Comparison of ENCODE assay signal across 8 cellular contexts in genomic region chr17:31549121-31549524, GRCh38.
A peak's percentile ranks its signal among the peaks of the same experiment; 100 is the strongest.
DNase-seq lines count a peak whose midpoint lies in the region; ATAC-seq and TF ChIP-seq lines count a peak whose summit lies in the region.

No MANE protein-coding gene starts in this region.

- H3K27ac ChIP-seq in SK-N-SH (ENCODE audit: low read depth in 2 of 2, low read length in 1 of 2) (peak overlapping the region; percentile 74 to 92; a peak in 3 of 4 replicates), esophagus (ENCODE audit: low read depth in 2 of 2, low read length in 1 of 2) (peak overlapping the region; percentile 88 to 93), neural progenitor cell (no peak overlapping the region)

- intact Hi-C loops in activated CD4-positive, alpha-beta T cell treated with anti-CD3 and anti-CD28 coated beads, Interleukin-2, amount 10 ng/mL, durations not matched to agents 24 days and 14 days (cut with micrococcal nuclease) = no loop called here

- no peak for DNase-seq in activated CD4-positive, alpha-beta T cell treated with anti-CD3 and anti-CD28 coated beads, Interleukin-2, amount 10 ng/mL, durations not matched to agents 24 days and 14 days
- no peak for DNase-seq in activated CD4-positive, alpha-beta T cell treated with anti-CD3 and anti-CD28 coated beads, Interleukin-2, amount 50 U/mL, for 4 hours
- DNase-seq in SK-N-SH = peak; percentile 72
- DNase-seq in neural progenitor cell (ENCODE audit: low spot score) = no peak
- no peak for DNase-seq in GM19240 (ENCODE audit: insufficient read length, low spot score)
- no peak for DNase-seq in stimulated activated CD4-positive, alpha-beta T cell treated with anti-CD3 and anti-CD28 coated beads, Interleukin-2, amount 100 ng/mL, for 48 hours

- H2AFZ ChIP-seq in SK-N-SH (ENCODE audit: low read depth) (peak overlapping the region; percentile 79), neural progenitor cell (replicated peaks) (peak overlapping the region; percentile 89)

- H3K27me3 ChIP-seq in SK-N-SH (ENCODE audit: insufficient read depth) = no peaks in the 10 kb centered on the region
- H3K27me3 ChIP-seq in esophagus (ENCODE audit: control insufficient read depth in 1 of 2, insufficient read depth in 2 of 2, low read length in 2 of 2) = no peaks in the 10 kb centered on the region
- peaks cover 42% of the 10 kb centered on the region for H3K27me3 ChIP-seq in neural progenitor cell

- no peaks in the 10 kb centered on the region for H3K9me2 ChIP-seq in SK-N-SH

- TF ChIP-seq RAD21 in SK-N-SH (IDR thresholded peaks at IDR 0.05; ENCODE audit: low read length) = no peak

- peaks cover 10% of the 10 kb centered on the region; the same call in 1 of the 2 replicates for H3K79me2 ChIP-seq in SK-N-SH (ENCODE audit: insufficient read depth)
- no peaks in the 10 kb centered on the region for H3K79me2 ChIP-seq in neural progenitor cell (ENCODE audit: low read depth)

- peaks cover 4% of the 10 kb centered on the region for H3K9me3 Mint-ChIP-seq in activated CD4-positive, alpha-beta T cell treated with anti-CD3 and anti-CD28 coated beads, Interleukin-2, amount 10 ng/mL, durations not matched to agents 24 days and 14 days
- H3K9me3 Mint-ChIP-seq in neural progenitor cell = no peaks in the 10 kb centered on the region

- H3F3A ChIP-seq in SK-N-SH (replicated peaks; ENCODE audit: insufficient read depth) (peaks cover 23% of the 10 kb centered on the region), neural progenitor cell (ENCODE audit: low read depth) (peaks cover 12% of the 10 kb centered on the region)

- peak overlapping the region; percentile 92 for H3K9ac ChIP-seq in SK-N-SH
- H3K9ac ChIP-seq in neural progenitor cell = no peak overlapping the region

- H3K9me3 ChIP-seq in SK-N-SH (no peaks in the 10 kb centered on the region), esophagus (ENCODE audit: control insufficient read depth in 2 of 2, insufficient read depth in 1 of 2, low read depth in 1 of 2, low read length in 1 of 2) (no peaks in the 10 kb centered on the region), neural progenitor cell (ENCODE audit: low read depth) (no peaks in the 10 kb centered on the region)

- H3K36me3 Mint-ChIP-seq in activated CD4-positive, alpha-beta T cell treated with anti-CD3 and anti-CD28 coated beads, Interleukin-2, amount 10 ng/mL, durations not matched to agents 24 days and 14 days (ENCODE audit: low read depth) = peaks cover 3% of the 10 kb centered on the region
- H3K36me3 Mint-ChIP-seq in neural progenitor cell = no peaks in the 10 kb centered on the region

- CTCF ChIA-PET in SK-N-SH (lab: Yijun Ruan, JAX) = interaction anchor here (1.0 to 3.5 kb wide), 6 partner anchors 9 to 293 kb away, joined by 3 to 28 read pairs (median 7); no protein-coding TSS in a partner anchor

- H3K4me2 ChIP-seq in SK-N-SH = peak overlapping the region; percentile 98
- H3K4me2 ChIP-seq in neural progenitor cell = peak overlapping the region; percentile 89

- H3K4me1 Mint-ChIP-seq in activated CD4-positive, alpha-beta T cell treated with anti-CD3 and anti-CD28 coated beads, Interleukin-2, amount 10 ng/mL, durations not matched to agents 24 days and 14 days = peaks cover 10% of the 10 kb centered on the region
- peaks cover 28% of the 10 kb centered on the region for H3K4me1 Mint-ChIP-seq in neural progenitor cell

- no peak for TF ChIP-seq EP300 in SK-N-SH (IDR thresholded peaks at IDR 0.05; ENCODE audit: borderline replicate concordance in 1 of 2, low read depth in 1 of 2, low read length in 1 of 2)

- peak overlapping the region; percentile 89 for H3K4me3 Mint-ChIP-seq in activated CD4-positive, alpha-beta T cell treated with anti-CD3 and anti-CD28 coated beads, Interleukin-2, amount 10 ng/mL, durations not matched to agents 24 days and 14 days
- peak overlapping the region; percentile 92 for H3K4me3 Mint-ChIP-seq in neural progenitor cell

- ATAC-seq in HG02623 (IDR thresholded peaks at IDR 0.05; ENCODE audit: unreplicated experiment) = peak; percentile 7

- no peaks in the 10 kb centered on the region for H4K20me1 ChIP-seq in SK-N-SH (ENCODE audit: insufficient read depth)
- H4K20me1 ChIP-seq in neural progenitor cell (ENCODE audit: low read depth) = no peaks in the 10 kb centered on the region

- H3K4me3 ChIP-seq in SK-N-SH (ENCODE audit: low read depth in 2 of 2, low read length in 1 of 2) = peak overlapping the region; percentile 79 to 93
- H3K4me3 ChIP-seq in esophagus (ENCODE audit: low read depth in 1 of 2, low read length in 2 of 2) = peak overlapping the region; percentile 74 to 97
- H3K4me3 ChIP-seq in neural progenitor cell = peak overlapping the region; percentile 87

- no peaks in the 10 kb centered on the region for H3K36me3 ChIP-seq in SK-N-SH (replicated peaks in 1 of 2; ENCODE audit: control insufficient read depth in 1 of 2, insufficient read depth in 2 of 2, low read length in 1 of 2)
- H3K36me3 ChIP-seq in esophagus (ENCODE audit: control insufficient read depth in 2 of 2, insufficient read depth in 2 of 2, low read length in 1 of 2) = no peaks in the 10 kb centered on the region
- no peaks in the 10 kb centered on the region for H3K36me3 ChIP-seq in neural progenitor cell

- peak overlapping the region; percentile 88 for H3K27ac Mint-ChIP-seq in activated CD4-positive, alpha-beta T cell treated with anti-CD3 and anti-CD28 coated beads, Interleukin-2, amount 10 ng/mL, durations not matched to agents 24 days and 14 days
- H3K27ac Mint-ChIP-seq in neural progenitor cell = no peak overlapping the region

- TF ChIP-seq CTCF in SK-N-SH (IDR thresholded peaks at IDR 0.05) = no peak
- no peak for TF ChIP-seq CTCF in neural progenitor cell (IDR thresholded peaks at IDR 0.05)

- peaks cover 0 to 3% of the 10 kb centered on the region in 2 experiments; a peak in 1 of 4 replicates for H3K4me1 ChIP-seq in SK-N-SH (ENCODE audit: control insufficient read depth in 1 of 2, insufficient read depth in 2 of 2, low read depth in 1 of 2, low read length in 1 of 2)
- H3K4me1 ChIP-seq in esophagus (ENCODE audit: control insufficient read depth in 2 of 2, insufficient read depth in 2 of 2, low read length in 1 of 2) = peaks cover 0 to 3% of the 10 kb centered on the region in 2 donors
- H3K4me1 ChIP-seq in neural progenitor cell = no peaks in the 10 kb centered on the region

- H3K27me3 Mint-ChIP-seq in activated CD4-positive, alpha-beta T cell treated with anti-CD3 and anti-CD28 coated beads, Interleukin-2, amount 10 ng/mL, durations not matched to agents 24 days and 14 days = peaks cover 21% of the 10 kb centered on the region
- peaks cover 33% of the 10 kb centered on the region for H3K27me3 Mint-ChIP-seq in neural progenitor cell (ENCODE audit: insufficient read depth, low read depth)

- POLR2A ChIA-PET in SK-N-SH (lab: Yijun Ruan, JAX) = interaction anchor here (0.9 to 1.5 kb wide), 4 partner anchors 9 to 123 kb away, joined by 3 to 4 read pairs (median 3); no protein-coding TSS in a partner anchor

- 3% methylated on average over 10 of the region's 18 CpGs for WGBS in SK-N-SH (ENCODE audit: low lambda C conversion rate)
- 0 to 1% methylated on average over 18 of the region's 18 CpGs for WGBS in esophagus, 2 donors

TF ChIP-seq in SK-N-SH, 30 proteins besides CTCF, POLR2A, EP300 and RAD21:
- peak; percentile 42; the same call in 1 of the 2 replicates for TF ChIP-seq MAX (IDR thresholded peaks at IDR 0.05; ENCODE audit: low read depth)
- TF ChIP-seq MXI1 (IDR thresholded peaks at IDR 0.05; ENCODE audit: low read depth, low read length) = peak; percentile 90
- TF ChIP-seq USF1 (IDR thresholded peaks at IDR 0.05; ENCODE audit: borderline replicate concordance, low read depth) = peak; percentile 24; the same call in 1 of the 2 replicates
- TF ChIP-seq SIN3A (IDR thresholded peaks at IDR 0.05; ENCODE audit: borderline replicate concordance, low read depth, low read length) = no peak
- no peak for TF ChIP-seq TEAD4 (IDR thresholded peaks at IDR 0.05; ENCODE audit: borderline replicate concordance, insufficient read depth)
- 0 out of 2 replicates have a peak, but pooled peaks have one; percentile 8 for TF ChIP-seq NFIC (IDR thresholded peaks at IDR 0.05; ENCODE audit: borderline replicate concordance)
- TF ChIP-seq REST (IDR thresholded peaks at IDR 0.05; ENCODE audit: low read depth, low read length) = no peak
- TF ChIP-seq TAF1 (IDR thresholded peaks at IDR 0.05; ENCODE audit: borderline replicate concordance, low read depth, low read length) = no peak
